1 cellular context compared by ENCODE assay signal in the genomic region with DNA sequence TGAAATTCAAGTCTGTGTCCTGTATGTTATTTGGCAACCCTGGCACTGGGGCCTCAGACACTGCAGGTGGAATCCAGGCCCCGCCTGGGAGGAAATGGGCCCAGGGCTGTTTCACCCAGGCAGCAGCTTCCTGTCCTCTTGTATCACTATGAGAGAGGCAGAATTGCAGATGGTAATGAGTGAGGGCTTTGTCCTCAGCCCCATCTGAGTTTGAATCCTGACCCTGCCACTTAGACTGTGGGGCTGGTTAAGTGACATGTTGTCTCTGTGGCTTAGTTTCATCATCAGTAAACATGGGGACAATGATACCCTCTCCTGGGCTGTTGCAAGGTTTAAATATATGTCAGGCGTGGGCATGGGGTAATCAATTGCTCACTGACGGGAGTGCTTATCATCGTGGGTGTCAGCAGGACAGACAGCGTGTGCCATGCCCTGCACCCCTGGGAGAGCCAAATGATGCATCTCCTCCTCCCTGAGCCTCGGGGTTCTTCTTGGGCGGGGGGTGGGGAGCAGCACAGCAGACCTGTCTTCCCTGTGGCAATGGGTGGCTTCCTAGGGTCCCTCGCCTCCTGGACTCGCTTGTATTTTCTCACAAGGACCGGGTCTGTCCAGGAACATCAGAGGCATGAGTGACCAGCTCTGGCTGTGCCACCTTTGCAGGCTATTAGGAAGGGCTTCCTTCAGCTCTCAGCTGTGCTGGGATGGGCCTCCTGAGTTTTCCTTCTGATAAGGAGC.
TF ChIP-seq lines count a peak whose summit lies in the region.

No MANE protein-coding gene starts in this region.

TF ChIP-seq in HepG2, 621 proteins besides CTCF, POLR2A, EP300 and RAD21 (continued from another document and continues in another):
- TF ChIP-seq NKX3-1 (CRISPR knock-in tag; IDR thresholded peaks at IDR 0.05) (peak; percentile 74; the same call in 1 of the 2 replicates), ZFP41 (CRISPR knock-in tag; IDR thresholded peaks at IDR 0.05; ENCODE audit: borderline replicate concordance) (no peak), NFYC (CRISPR knock-in tag; IDR thresholded peaks at IDR 0.05) (no peak), SSRP1 (CRISPR knock-in tag; IDR thresholded peaks at IDR 0.05) (no peak), ZNF33B (CRISPR knock-in tag; IDR thresholded peaks at IDR 0.05) (no peak), HNRNPH1 (optimal IDR thresholded peaks at IDR 0.05; ENCODE audit: low read depth, low read length) (no peak), AGO2 (optimal IDR thresholded peaks at IDR 0.05; ENCODE audit: low read depth, low read length) (no peak), NRL (CRISPR knock-in tag; IDR thresholded peaks at IDR 0.05; ENCODE audit: borderline replicate concordance) (no peak), SAFB2 (CRISPR knock-in tag; IDR thresholded peaks at IDR 0.05; ENCODE audit: borderline replicate concordance, low read depth) (no peak; the same call in 1 of the 2 replicates), GABPB1 (CRISPR knock-in tag; IDR thresholded peaks at IDR 0.05) (0 out of 2 replicates have a peak, but pooled peaks have one; percentile 43), ZNF562 (CRISPR knock-in tag; IDR thresholded peaks at IDR 0.05; ENCODE audit: borderline replicate concordance) (no peak), CAMTA2 (CRISPR knock-in tag; IDR thresholded peaks at IDR 0.05; ENCODE audit: borderline replicate concordance) (no peak), REL (CRISPR knock-in tag; conservative IDR thresholded peaks at IDR 0.05) (no peak), ZNF432 (CRISPR knock-in tag; IDR thresholded peaks at IDR 0.05; ENCODE audit: borderline replicate concordance) (no peak), ZC3H4 (CRISPR knock-in tag; IDR thresholded peaks at IDR 0.05; ENCODE audit: borderline replicate concordance) (no peak), SCMH1 (CRISPR knock-in tag; IDR thresholded peaks at IDR 0.05; ENCODE audit: borderline replicate concordance) (no peak), PRPF4 (IDR thresholded peaks at IDR 0.05; ENCODE audit: low read depth, low read length, poor library complexity, severe bottlenecking) (no peak), HDAC1 (CRISPR knock-in tag; IDR thresholded peaks at IDR 0.05) (peak; percentile 74), U2AF1 (optimal IDR thresholded peaks at IDR 0.05; ENCODE audit: low read depth, low read length) (no peak), ZNF781 (CRISPR knock-in tag; IDR thresholded peaks at IDR 0.05; ENCODE audit: borderline replicate concordance, not compliant biosample characterization) (no peak), HMG20A (CRISPR knock-in tag; IDR thresholded peaks at IDR 0.05; ENCODE audit: borderline replicate concordance) (peak; percentile 60; the same call in 1 of the 2 replicates), TOE1 (CRISPR knock-in tag; IDR thresholded peaks at IDR 0.05) (no peak), XRCC5 (optimal IDR thresholded peaks at IDR 0.05; ENCODE audit: low read length) (peak; percentile 73), ZNF136 (CRISPR knock-in tag; IDR thresholded peaks at IDR 0.05; ENCODE audit: low read depth) (no peak), PHB2 (IDR thresholded peaks at IDR 0.05; ENCODE audit: partially characterized antibody) (no peak), ZNF7 (CRISPR knock-in tag; IDR thresholded peaks at IDR 0.05) (no peak), BRD4 (CRISPR knock-in tag; IDR thresholded peaks at IDR 0.05) (no peak), ZNF772 (CRISPR knock-in tag; IDR thresholded peaks at IDR 0.05) (no peak), ZNF556 (CRISPR knock-in tag; IDR thresholded peaks at IDR 0.05; ENCODE audit: borderline replicate concordance) (no peak), NR2F1 (CRISPR knock-in tag; IDR thresholded peaks at IDR 0.05) (0 out of 4 replicates have a peak, but pooled peaks of 1 of the 2 experiments have one; percentile 46), MATR3 (CRISPR knock-in tag; IDR thresholded peaks at IDR 0.05) (no peak)
- TF ChIP-seq, protein P1, sequence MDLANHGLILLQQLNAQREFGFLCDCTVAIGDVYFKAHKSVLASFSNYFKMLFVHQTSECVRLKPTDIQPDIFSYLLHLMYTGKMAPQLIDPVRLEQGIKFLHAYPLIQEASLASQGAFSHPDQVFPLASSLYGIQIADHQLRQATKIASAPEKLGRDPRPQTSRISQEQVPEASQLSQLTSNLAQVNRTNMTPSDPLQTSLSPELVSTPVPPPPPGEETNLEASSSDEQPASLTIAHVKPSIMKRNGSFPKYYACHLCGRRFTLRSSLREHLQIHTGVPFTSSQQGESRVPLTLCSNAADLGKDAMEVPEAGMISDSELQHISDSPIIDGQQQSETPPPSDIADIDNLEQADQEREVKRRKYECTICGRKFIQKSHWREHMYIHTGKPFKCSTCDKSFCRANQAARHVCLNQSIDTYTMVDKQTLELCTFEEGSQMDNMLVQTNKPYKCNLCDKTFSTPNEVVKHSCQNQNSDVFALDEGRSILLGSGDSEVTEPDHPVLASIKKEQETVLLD (CRISPR knock-in tag; IDR thresholded peaks at IDR 0.05; ENCODE audit: low read depth): no peak
- TF ChIP-seq, protein P2, sequence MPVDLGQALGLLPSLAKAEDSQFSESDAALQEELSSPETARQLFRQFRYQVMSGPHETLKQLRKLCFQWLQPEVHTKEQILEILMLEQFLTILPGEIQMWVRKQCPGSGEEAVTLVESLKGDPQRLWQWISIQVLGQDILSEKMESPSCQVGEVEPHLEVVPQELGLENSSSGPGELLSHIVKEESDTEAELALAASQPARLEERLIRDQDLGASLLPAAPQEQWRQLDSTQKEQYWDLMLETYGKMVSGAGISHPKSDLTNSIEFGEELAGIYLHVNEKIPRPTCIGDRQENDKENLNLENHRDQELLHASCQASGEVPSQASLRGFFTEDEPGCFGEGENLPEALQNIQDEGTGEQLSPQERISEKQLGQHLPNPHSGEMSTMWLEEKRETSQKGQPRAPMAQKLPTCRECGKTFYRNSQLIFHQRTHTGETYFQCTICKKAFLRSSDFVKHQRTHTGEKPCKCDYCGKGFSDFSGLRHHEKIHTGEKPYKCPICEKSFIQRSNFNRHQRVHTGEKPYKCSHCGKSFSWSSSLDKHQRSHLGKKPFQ (CRISPR knock-in tag; IDR thresholded peaks at IDR 0.05; ENCODE audit: insufficient replicate concordance): no peak
- TF ChIP-seq, protein P3, sequence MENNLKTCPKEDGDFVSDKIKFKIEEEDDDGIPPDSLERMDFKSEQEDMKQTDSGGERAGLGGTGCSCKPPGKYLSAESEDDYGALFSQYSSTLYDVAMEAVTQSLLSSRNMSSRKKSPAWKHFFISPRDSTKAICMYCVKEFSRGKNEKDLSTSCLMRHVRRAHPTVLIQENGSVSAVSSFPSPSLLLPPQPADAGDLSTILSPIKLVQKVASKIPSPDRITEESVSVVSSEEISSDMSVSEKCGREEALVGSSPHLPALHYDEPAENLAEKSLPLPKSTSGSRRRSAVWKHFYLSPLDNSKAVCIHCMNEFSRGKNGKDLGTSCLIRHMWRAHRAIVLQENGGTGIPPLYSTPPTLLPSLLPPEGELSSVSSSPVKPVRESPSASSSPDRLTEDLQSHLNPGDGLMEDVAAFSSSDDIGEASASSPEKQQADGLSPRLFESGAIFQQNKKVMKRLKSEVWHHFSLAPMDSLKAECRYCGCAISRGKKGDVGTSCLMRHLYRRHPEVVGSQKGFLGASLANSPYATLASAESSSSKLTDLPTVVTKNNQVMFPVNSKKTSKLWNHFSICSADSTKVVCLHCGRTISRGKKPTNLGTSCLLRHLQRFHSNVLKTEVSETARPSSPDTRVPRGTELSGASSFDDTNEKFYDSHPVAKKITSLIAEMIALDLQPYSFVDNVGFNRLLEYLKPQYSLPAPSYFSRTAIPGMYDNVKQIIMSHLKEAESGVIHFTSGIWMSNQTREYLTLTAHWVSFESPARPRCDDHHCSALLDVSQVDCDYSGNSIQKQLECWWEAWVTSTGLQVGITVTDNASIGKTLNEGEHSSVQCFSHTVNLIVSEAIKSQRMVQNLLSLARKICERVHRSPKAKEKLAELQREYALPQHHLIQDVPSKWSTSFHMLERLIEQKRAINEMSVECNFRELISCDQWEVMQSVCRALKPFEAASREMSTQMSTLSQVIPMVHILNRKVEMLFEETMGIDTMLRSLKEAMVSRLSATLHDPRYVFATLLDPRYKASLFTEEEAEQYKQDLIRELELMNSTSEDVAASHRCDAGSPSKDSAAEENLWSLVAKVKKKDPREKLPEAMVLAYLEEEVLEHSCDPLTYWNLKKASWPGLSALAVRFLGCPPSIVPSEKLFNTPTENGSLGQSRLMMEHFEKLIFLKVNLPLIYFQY (CRISPR knock-in tag; IDR thresholded peaks at IDR 0.05; ENCODE audit: borderline replicate concordance): 0 out of 2 replicates have a peak, but pooled peaks have one; percentile 31
- TF ChIP-seq, protein P4, sequence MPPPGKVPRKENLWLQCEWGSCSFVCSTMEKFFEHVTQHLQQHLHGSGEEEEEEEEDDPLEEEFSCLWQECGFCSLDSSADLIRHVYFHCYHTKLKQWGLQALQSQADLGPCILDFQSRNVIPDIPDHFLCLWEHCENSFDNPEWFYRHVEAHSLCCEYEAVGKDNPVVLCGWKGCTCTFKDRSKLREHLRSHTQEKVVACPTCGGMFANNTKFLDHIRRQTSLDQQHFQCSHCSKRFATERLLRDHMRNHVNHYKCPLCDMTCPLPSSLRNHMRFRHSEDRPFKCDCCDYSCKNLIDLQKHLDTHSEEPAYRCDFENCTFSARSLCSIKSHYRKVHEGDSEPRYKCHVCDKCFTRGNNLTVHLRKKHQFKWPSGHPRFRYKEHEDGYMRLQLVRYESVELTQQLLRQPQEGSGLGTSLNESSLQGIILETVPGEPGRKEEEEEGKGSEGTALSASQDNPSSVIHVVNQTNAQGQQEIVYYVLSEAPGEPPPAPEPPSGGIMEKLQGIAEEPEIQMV (CRISPR knock-in tag; IDR thresholded peaks at IDR 0.05; ENCODE audit: low read depth): no peak
- TF ChIP-seq, protein P5, sequence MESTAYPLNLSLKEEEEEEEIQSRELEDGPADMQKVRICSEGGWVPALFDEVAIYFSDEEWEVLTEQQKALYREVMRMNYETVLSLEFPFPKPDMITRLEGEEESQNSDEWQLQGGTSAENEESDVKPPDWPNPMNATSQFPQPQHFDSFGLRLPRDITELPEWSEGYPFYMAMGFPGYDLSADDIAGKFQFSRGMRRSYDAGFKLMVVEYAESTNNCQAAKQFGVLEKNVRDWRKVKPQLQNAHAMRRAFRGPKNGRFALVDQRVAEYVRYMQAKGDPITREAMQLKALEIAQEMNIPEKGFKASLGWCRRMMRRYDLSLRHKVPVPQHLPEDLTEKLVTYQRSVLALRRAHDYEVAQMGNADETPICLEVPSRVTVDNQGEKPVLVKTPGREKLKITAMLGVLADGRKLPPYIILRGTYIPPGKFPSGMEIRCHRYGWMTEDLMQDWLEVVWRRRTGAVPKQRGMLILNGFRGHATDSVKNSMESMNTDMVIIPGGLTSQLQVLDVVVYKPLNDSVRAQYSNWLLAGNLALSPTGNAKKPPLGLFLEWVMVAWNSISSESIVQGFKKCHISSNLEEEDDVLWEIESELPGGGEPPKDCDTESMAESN (CRISPR knock-in tag; conservative IDR thresholded peaks at IDR 0.05): peak; percentile 73; the same call in 1 of the 2 replicates
- TF ChIP-seq, protein P6, sequence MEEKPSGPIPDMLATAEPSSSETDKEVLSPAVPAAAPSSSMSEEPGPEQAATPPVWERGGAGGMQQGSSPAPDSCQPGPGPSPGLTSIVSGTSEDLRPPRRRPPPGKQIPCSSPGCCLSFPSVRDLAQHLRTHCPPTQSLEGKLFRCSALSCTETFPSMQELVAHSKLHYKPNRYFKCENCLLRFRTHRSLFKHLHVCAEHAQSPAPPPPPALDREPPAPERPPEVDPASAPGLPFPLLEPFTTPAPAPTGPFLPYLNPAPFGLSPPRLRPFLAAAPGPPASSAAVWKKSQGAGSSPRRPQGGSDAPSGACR (CRISPR knock-in tag; IDR thresholded peaks at IDR 0.05): no peak
- TF ChIP-seq, protein P7, sequence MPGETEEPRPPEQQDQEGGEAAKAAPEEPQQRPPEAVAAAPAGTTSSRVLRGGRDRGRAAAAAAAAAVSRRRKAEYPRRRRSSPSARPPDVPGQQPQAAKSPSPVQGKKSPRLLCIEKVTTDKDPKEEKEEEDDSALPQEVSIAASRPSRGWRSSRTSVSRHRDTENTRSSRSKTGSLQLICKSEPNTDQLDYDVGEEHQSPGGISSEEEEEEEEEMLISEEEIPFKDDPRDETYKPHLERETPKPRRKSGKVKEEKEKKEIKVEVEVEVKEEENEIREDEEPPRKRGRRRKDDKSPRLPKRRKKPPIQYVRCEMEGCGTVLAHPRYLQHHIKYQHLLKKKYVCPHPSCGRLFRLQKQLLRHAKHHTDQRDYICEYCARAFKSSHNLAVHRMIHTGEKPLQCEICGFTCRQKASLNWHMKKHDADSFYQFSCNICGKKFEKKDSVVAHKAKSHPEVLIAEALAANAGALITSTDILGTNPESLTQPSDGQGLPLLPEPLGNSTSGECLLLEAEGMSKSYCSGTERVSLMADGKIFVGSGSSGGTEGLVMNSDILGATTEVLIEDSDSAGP (CRISPR knock-in tag; IDR thresholded peaks at IDR 0.05; ENCODE audit: borderline replicate concordance): no peak
- TF ChIP-seq, protein P8, sequence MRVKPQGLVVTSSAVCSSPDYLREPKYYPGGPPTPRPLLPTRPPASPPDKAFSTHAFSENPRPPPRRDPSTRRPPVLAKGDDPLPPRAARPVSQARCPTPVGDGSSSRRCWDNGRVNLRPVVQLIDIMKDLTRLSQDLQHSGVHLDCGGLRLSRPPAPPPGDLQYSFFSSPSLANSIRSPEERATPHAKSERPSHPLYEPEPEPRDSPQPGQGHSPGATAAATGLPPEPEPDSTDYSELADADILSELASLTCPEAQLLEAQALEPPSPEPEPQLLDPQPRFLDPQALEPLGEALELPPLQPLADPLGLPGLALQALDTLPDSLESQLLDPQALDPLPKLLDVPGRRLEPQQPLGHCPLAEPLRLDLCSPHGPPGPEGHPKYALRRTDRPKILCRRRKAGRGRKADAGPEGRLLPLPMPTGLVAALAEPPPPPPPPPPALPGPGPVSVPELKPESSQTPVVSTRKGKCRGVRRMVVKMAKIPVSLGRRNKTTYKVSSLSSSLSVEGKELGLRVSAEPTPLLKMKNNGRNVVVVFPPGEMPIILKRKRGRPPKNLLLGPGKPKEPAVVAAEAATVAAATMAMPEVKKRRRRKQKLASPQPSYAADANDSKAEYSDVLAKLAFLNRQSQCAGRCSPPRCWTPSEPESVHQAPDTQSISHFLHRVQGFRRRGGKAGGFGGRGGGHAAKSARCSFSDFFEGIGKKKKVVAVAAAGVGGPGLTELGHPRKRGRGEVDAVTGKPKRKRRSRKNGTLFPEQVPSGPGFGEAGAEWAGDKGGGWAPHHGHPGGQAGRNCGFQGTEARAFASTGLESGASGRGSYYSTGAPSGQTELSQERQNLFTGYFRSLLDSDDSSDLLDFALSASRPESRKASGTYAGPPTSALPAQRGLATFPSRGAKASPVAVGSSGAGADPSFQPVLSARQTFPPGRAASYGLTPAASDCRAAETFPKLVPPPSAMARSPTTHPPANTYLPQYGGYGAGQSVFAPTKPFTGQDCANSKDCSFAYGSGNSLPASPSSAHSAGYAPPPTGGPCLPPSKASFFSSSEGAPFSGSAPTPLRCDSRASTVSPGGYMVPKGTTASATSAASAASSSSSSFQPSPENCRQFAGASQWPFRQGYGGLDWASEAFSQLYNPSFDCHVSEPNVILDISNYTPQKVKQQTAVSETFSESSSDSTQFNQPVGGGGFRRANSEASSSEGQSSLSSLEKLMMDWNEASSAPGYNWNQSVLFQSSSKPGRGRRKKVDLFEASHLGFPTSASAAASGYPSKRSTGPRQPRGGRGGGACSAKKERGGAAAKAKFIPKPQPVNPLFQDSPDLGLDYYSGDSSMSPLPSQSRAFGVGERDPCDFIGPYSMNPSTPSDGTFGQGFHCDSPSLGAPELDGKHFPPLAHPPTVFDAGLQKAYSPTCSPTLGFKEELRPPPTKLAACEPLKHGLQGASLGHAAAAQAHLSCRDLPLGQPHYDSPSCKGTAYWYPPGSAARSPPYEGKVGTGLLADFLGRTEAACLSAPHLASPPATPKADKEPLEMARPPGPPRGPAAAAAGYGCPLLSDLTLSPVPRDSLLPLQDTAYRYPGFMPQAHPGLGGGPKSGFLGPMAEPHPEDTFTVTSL (CRISPR knock-in tag; IDR thresholded peaks at IDR 0.05; ENCODE audit: borderline replicate concordance): no peak
